ENCODE assay signal across 1 cellular context in genomic region chr7:156606618-156607331, GRCh38.
TF ChIP-seq lines count a peak whose summit lies in the region.

No MANE protein-coding gene starts in this region.

TF ChIP-seq in HepG2, 621 proteins besides CTCF, POLR2A, EP300 and RAD21 (continued from another document):
- TF ChIP-seq MTA1 (CRISPR knock-in tag; IDR thresholded peaks at IDR 0.05; ENCODE audit: borderline replicate concordance): no peak
- no peak for TF ChIP-seq PAF1 (CRISPR knock-in tag; IDR thresholded peaks at IDR 0.05)
- no peak for TF ChIP-seq ZBTB14 (CRISPR knock-in tag; IDR thresholded peaks at IDR 0.05)
- TF ChIP-seq MTA3 (CRISPR knock-in tag; IDR thresholded peaks at IDR 0.05): no peak
TF ChIP-seq in HepG2: peak in this region for 0.
